11 cellular contexts compared by ENCODE assay signal in genomic region chr3:107124885-107125284, GRCh38.
A peak's percentile ranks its signal among the peaks of the same experiment; 100 is the strongest.
DNase-seq lines count a peak whose midpoint lies in the region; ATAC-seq, FAIRE-seq and TF ChIP-seq lines count a peak whose summit lies in the region.
"Had no signal": no experiment of that assay in that cellular context is flagged by ENCODE, and none has a peak within 500 bp of the region (broad histone marks: within the 10 kb centered on the region; RNA-seq: fewer than 3 reads in every experiment).

No MANE protein-coding gene starts in this region.

- FAIRE-seq in urothelium cell line (lab: Jason Lieb, UNC): peak; percentile 13

- H3K9me3 ChIP-seq in WERI-Rb-1 (ENCODE audit: severe bottlenecking) (peaks cover 6% of the 10 kb centered on the region), heart right ventricle (peaks cover 0 to 6% (median 0%) of the 10 kb centered on the region in 11 donors)
- H3K9me3 ChIP-seq: SJSA1 had no signal

- TF ChIP-seq CTCF in HFF-Myc (IDR thresholded peaks at IDR 0.05; ENCODE audit: low read depth, low read length, missing control alignments): no peak
- no peak for TF ChIP-seq CTCF in WERI-Rb-1 (IDR thresholded peaks at IDR 0.05; ENCODE audit: low read depth, low read length)
- no peak for TF ChIP-seq CTCF in heart right ventricle (IDR thresholded peaks at IDR 0.05)

- H3K27ac ChIP-seq in WERI-Rb-1 (peak overlapping the region; percentile 70), heart right ventricle (peak overlapping the region in 7 of 10 donors; percentile 6 to 53 (median 40))
- H3K27ac ChIP-seq: SJSA1 had no signal

- peak; percentile 27 for DNase-seq in HFF-Myc (ENCODE audit: extremely low read depth, low read depth)
- DNase-seq in WERI-Rb-1: peak; percentile 87
- peak in 1 of 2 donors; percentile 42 for DNase-seq in heart right ventricle
- peak; percentile 73 for DNase-seq in urothelium cell line (ENCODE audit: low spot score)
- no peak for DNase-seq in germinal center (ENCODE audit: low spot score)
- DNase-seq in H4 (ENCODE audit: low spot score): no peak
- DNase-seq in NCI-H510A (lab: John Stamatoyannopoulos, UW): no peak
- DNase-seq: activated CD4-positive, alpha-beta T cell treated with anti-CD3 and anti-CD28 coated beads, Interleukin-2, amount 10 ng/mL, durations not matched to agents 24 days and 14 days; activated naive CD4-positive, alpha-beta T cell; NCI-H2081 had no signal

- H3K4me3 ChIP-seq in HFF-Myc (replicated peaks; ENCODE audit: low read depth, low read length) (no peak overlapping the region), WERI-Rb-1 (ENCODE audit: low read depth, low read length) (no peak overlapping the region), heart right ventricle (no peak overlapping the region)
- H3K4me3 ChIP-seq: SJSA1 had no signal

- 14 to 20% methylated on average over 1 of the region's 1 CpG for WGBS in heart right ventricle, 2 donors

- intact Hi-C loops in heart right ventricle (cut with DNase I): loop anchor here in 2 of 10 donors (10.0 kb wide), 2 partner anchors 70 to 80 kb away; no protein-coding TSS in a partner anchor

- peak; percentile 61 to 95 (median 84) for ATAC-seq in heart right ventricle

- H3K36me3 ChIP-seq in WERI-Rb-1: no peaks in the 10 kb centered on the region
- H3K36me3 ChIP-seq in heart right ventricle: no peaks in the 10 kb centered on the region
- H3K36me3 ChIP-seq: SJSA1 had no signal

- peaks cover 0 to 20% (median 11%) of the 10 kb centered on the region in 9 donors for H3K4me1 ChIP-seq in heart right ventricle

- H3K27me3 ChIP-seq in WERI-Rb-1 (ENCODE audit: insufficient read depth, low read depth, severe bottlenecking) (no peaks in the 10 kb centered on the region), heart right ventricle (no peaks in the 10 kb centered on the region)
- H3K27me3 ChIP-seq: SJSA1 had no signal

Comparison
In these comparisons a context has a peak if more than half of its experiments do, and no peak if none do; other contexts are left out.
1. DNase-seq: peak in HFF-Myc (single experiment), WERI-Rb-1 (single experiment) and urothelium cell line (single experiment); none in germinal center (single experiment), H4 (single experiment) and NCI-H510A (single experiment).